ENCODE assay signal across 17 cellular contexts in genomic region chr17:55706808-55707773, GRCh38. TPM values are rescaled to one million over a fixed set of nuclear protein-coding genes. Genes with fewer than 3 reads are reported as not detected.
DNase-seq lines count a peak whose midpoint lies in the region; ATAC-seq and TF ChIP-seq lines count a peak whose summit lies in the region.
"Had no signal": no experiment of that assay in that cellular context is flagged by ENCODE, and none has a peak within 500 bp of the region (broad histone marks: within the 10 kb centered on the region; RNA-seq: fewer than 3 reads in every experiment).

No MANE protein-coding gene starts in this region.

- H3K36me3 ChIP-seq in gastroesophageal sphincter: no peaks in the 10 kb centered on the region
- no peaks in the 10 kb centered on the region for H3K36me3 ChIP-seq in suprapubic skin
- H3K36me3 ChIP-seq: breast epithelium, esophagus muscularis mucosa had no signal

- H3K4me3 ChIP-seq in gastroesophageal sphincter (no peak overlapping the region), retinal pigment epithelial cell (ENCODE audit: low read length) (peak overlapping the region; percentile 4), suprapubic skin (no peak overlapping the region)
- H3K4me3 ChIP-seq: breast epithelium, esophagus muscularis mucosa had no signal

- peaks cover 40% of the 10 kb centered on the region for H3K27me3 Mint-ChIP-seq in osteocyte (ENCODE audit: unreplicated experiment)

- H3K4me1 ChIP-seq in gastroesophageal sphincter (peaks cover 0 to 33% (median 3%) of the 10 kb centered on the region in 3 donors), suprapubic skin (peaks cover 12% of the 10 kb centered on the region)
- H3K4me1 ChIP-seq: breast epithelium had no signal

- peaks cover 8% of the 10 kb centered on the region for H3K4me1 Mint-ChIP-seq in osteocyte (ENCODE audit: unreplicated experiment)
- H3K4me1 Mint-ChIP-seq: activated B cell treated with CpG ODN at 0.5 μM for 24 hours; activated naive CD8-positive, alpha-beta T cell treated with anti-CD3 and anti-CD28 coated beads, Interleukin-2, amount 10 ng/mL, durations not matched to agents 7 days and 5 days had no signal

- TF ChIP-seq CTCF in gastroesophageal sphincter (IDR thresholded peaks at IDR 0.05) (no peak), retinal pigment epithelial cell (conservative IDR thresholded peaks at IDR 0.05; ENCODE audit: low read depth, low read length) (no peak), suprapubic skin (IDR thresholded peaks at IDR 0.05) (no peak), osteocyte (IDR thresholded peaks at IDR 0.05) (no peak)

- TF ChIP-seq POLR2A in gastroesophageal sphincter (IDR thresholded peaks at IDR 0.05) (no peak), suprapubic skin (IDR thresholded peaks at IDR 0.05) (no peak)

- DNase-seq in ELF-1 (ENCODE audit: low read depth, low spot score) (peak; percentile 44), NCI-H69 (lab: John Stamatoyannopoulos, UW) (peak; percentile 60), retinal pigment epithelial cell (ENCODE audit: low read depth) (no peak), suprapubic skin (ENCODE audit: low spot score in 2 of 2) (no peak), osteocyte (ENCODE audit: extremely low spot score, unreplicated experiment) (no peak)
- DNase-seq: activated B cell treated with CpG ODN at 0.5 μM for 24 hours; activated CD8-positive, alpha-beta memory T cell treated with anti-CD3 and anti-CD28 coated beads for 24 hours; activated naive CD8-positive, alpha-beta T cell treated with anti-CD3 and anti-CD28 coated beads, Interleukin-2, amount 10 ng/mL, durations not matched to agents 7 days and 5 days; DMS 273 treated with DMSO at 0.1 percent for 48 hours; left colon; NCI-H1417; stimulated activated CD4-positive, alpha-beta T cell treated with anti-CD3 and anti-CD28 coated beads, Interleukin-4, amount 100 ng/mL, for 1 hour had no signal

- H3K27ac ChIP-seq in gastroesophageal sphincter (peak overlapping the region in 1 of 4 donors; percentile 21), suprapubic skin (no peak overlapping the region)

- no peak for TF ChIP-seq EP300 in gastroesophageal sphincter (IDR thresholded peaks at IDR 0.05)
- TF ChIP-seq EP300 in suprapubic skin (IDR thresholded peaks at IDR 0.05): no peak

- no peak overlapping the region for H3K27ac Mint-ChIP-seq in osteocyte (ENCODE audit: unreplicated experiment)
- H3K27ac Mint-ChIP-seq: activated B cell treated with CpG ODN at 0.5 μM for 24 hours; activated naive CD8-positive, alpha-beta T cell treated with anti-CD3 and anti-CD28 coated beads, Interleukin-2, amount 10 ng/mL, durations not matched to agents 7 days and 5 days had no signal

- H3K36me3 Mint-ChIP-seq in osteocyte (ENCODE audit: unreplicated experiment): no peaks in the 10 kb centered on the region
- H3K36me3 Mint-ChIP-seq: activated naive CD8-positive, alpha-beta T cell treated with anti-CD3 and anti-CD28 coated beads, Interleukin-2, amount 10 ng/mL, durations not matched to agents 7 days and 5 days had no signal

- H3K9me3 ChIP-seq in gastroesophageal sphincter (no peaks in the 10 kb centered on the region), suprapubic skin (no peaks in the 10 kb centered on the region)
- H3K9me3 ChIP-seq: breast epithelium, esophagus muscularis mucosa had no signal

- H3K9me3 Mint-ChIP-seq in osteocyte (ENCODE audit: unreplicated experiment): no peaks in the 10 kb centered on the region
- H3K9me3 Mint-ChIP-seq: activated naive CD8-positive, alpha-beta T cell treated with anti-CD3 and anti-CD28 coated beads, Interleukin-2, amount 10 ng/mL, durations not matched to agents 7 days and 5 days had no signal

- no peak overlapping the region for H3K4me3 Mint-ChIP-seq in osteocyte (ENCODE audit: unreplicated experiment)
- H3K4me3 Mint-ChIP-seq: activated B cell treated with CpG ODN at 0.5 μM for 24 hours; activated naive CD8-positive, alpha-beta T cell treated with anti-CD3 and anti-CD28 coated beads, Interleukin-2, amount 10 ng/mL, durations not matched to agents 7 days and 5 days had no signal

- ATAC-seq in gastroesophageal sphincter (peak; percentile 69), HG02588 (IDR thresholded peaks at IDR 0.05; ENCODE audit: unreplicated experiment) (no peak)
- ATAC-seq: left colon had no signal

- 28 to 65% methylated on average over 6 to 9 of the region's 11 CpGs for WGBS in gastroesophageal sphincter (ENCODE audit: low coverage in 1 of 2), 2 donors
- WGBS in suprapubic skin: 39% methylated on average over 10 of the region's 11 CpGs

- H3K27me3 ChIP-seq in gastroesophageal sphincter (no peaks in the 10 kb centered on the region), suprapubic skin (no peaks in the 10 kb centered on the region)
- H3K27me3 ChIP-seq: breast epithelium, esophagus muscularis mucosa had no signal

RNA-seq across cellular contexts. Expression of gene TMEM100, which starts 15.6 kb away (rescaled TPM):
- total RNA-seq in gastroesophageal sphincter (10 to 100 TPM in 2 of 4 donors, 1 to 10 TPM in 2; 3.7 to 63.8 (median 10.4) TPM), suprapubic skin (1 to 10 TPM; 1.7 to 2.9 (median 2.4) TPM), osteocyte (3.3 and 3.4 TPM in 2 replicates)
- total RNA-seq: activated B cell treated with CpG ODN at 0.5 μM for 24 hours; activated naive CD8-positive, alpha-beta T cell treated with anti-CD3 and anti-CD28 coated beads, Interleukin-2, amount 10 ng/mL, durations not matched to agents 7 days and 5 days; T-helper 1 cell treated with Interleukin-12 subunit alpha and Interleukin-12 subunit beta and Interleukin-4 antibody, amounts not matched to agents 30 ng/mL and 1 ng/mL, for 36 hours had no signal

RNA-seq across cellular contexts. Expression of gene PCTP, which starts 43.8 kb away (rescaled TPM):
- total RNA-seq in gastroesophageal sphincter: 10 to 100 TPM; 11.3 to 27.3 (median 18.8) TPM
- total RNA-seq in suprapubic skin: 10 to 100 TPM in 3 of 4 donors, 1 to 10 TPM in 1; 6.4 to 17.4 (median 11.2) TPM
- total RNA-seq in osteocyte: 7.7 and 8.4 TPM in 2 replicates

Comparison
In these comparisons a context has a peak if more than half of its experiments do, and no peak if none do; other contexts are left out.
1. DNase-seq: peak in ELF-1 (single experiment) and NCI-H69 (single experiment); none in retinal pigment epithelial cell (single experiment), suprapubic skin (0 of 2) and osteocyte (single experiment).